Comparison of ENCODE assay signal across 9 cellular contexts in genomic region chr2:111194835-111195621, GRCh38.
DNase-seq lines count a peak whose midpoint lies in the region; ATAC-seq lines count a peak whose summit lies in the region.
"Had no signal": no experiment of that assay in that cellular context is flagged by ENCODE, and none has a peak within 500 bp of the region (broad histone marks: within the 10 kb centered on the region; RNA-seq: fewer than 3 reads in every experiment).

No MANE protein-coding gene starts in this region.

- no peak overlapping the region for H3K4me3 Mint-ChIP-seq in activated T-helper 17 cell treated with anti-CD3 and anti-CD28 coated beads, Interleukin-2, amount 50 U/mL, for 72 hours

- H3K36me3 Mint-ChIP-seq in activated T-helper 17 cell treated with anti-CD3 and anti-CD28 coated beads, Interleukin-2, amount 50 U/mL, for 72 hours (ENCODE audit: low read depth), result no peaks in the 10 kb centered on the region

- no peak overlapping the region for H3K27ac Mint-ChIP-seq in activated T-helper 17 cell treated with anti-CD3 and anti-CD28 coated beads, Interleukin-2, amount 50 U/mL, for 72 hours

- DNase-seq in iPS-NIHi7 (ENCODE audit: extremely low spot score) (peak; percentile 56), ureter (ENCODE audit: low spot score) (no peak), kidney tubule cell (ENCODE audit: low spot score) (no peak)
- no peak for DNase-seq in activated CD4-positive, CD25-positive, alpha-beta regulatory T cell treated with anti-CD3 and anti-CD28 coated beads, Interleukin-2, amount 50 U/mL, for 72 hours
- DNase-seq: activated CD4-positive, alpha-beta T cell treated with anti-CD3 and anti-CD28 coated beads, Interleukin-2, amount 50 U/mL, for 1 hour had no signal

- ATAC-seq in GM18517 (IDR thresholded peaks at IDR 0.05; ENCODE audit: unreplicated experiment) (peak; percentile 86), GM21723 (IDR thresholded peaks at IDR 0.05; ENCODE audit: unreplicated experiment) (peak; percentile 73), HG03558 (IDR thresholded peaks at IDR 0.05; ENCODE audit: extremely low read depth, unreplicated experiment) (peak; percentile 55)
- ATAC-seq in activated T-helper 17 cell treated with anti-CD3 and anti-CD28 coated beads, Interleukin-2, amount 50 U/mL, for 72 hours (replicated peaks), result no peak

- H3K9me3 Mint-ChIP-seq in activated T-helper 17 cell treated with anti-CD3 and anti-CD28 coated beads, Interleukin-2, amount 50 U/mL, for 72 hours, result no peaks in the 10 kb centered on the region

- no peaks in the 10 kb centered on the region for H3K4me1 Mint-ChIP-seq in activated T-helper 17 cell treated with anti-CD3 and anti-CD28 coated beads, Interleukin-2, amount 50 U/mL, for 72 hours

- H3K27me3 Mint-ChIP-seq in activated T-helper 17 cell treated with anti-CD3 and anti-CD28 coated beads, Interleukin-2, amount 50 U/mL, for 72 hours, result peaks cover 3% of the 10 kb centered on the region
